Comparison of ENCODE assay signal across 10 cellular contexts in genomic region chr7:24595671-24596418, GRCh38. TPM values are rescaled to one million over a fixed set of nuclear protein-coding genes. Genes with fewer than 3 reads are reported as not detected.
DNase-seq lines count a peak whose midpoint lies in the region; ATAC-seq lines count a peak whose summit lies in the region.
"Had no signal": no experiment of that assay in that cellular context is flagged by ENCODE, and none has a peak within 500 bp of the region (broad histone marks: within the 10 kb centered on the region; RNA-seq: fewer than 3 reads in every experiment).

No MANE protein-coding gene starts in this region.

- no peak overlapping the region for H3K4me3 Mint-ChIP-seq in activated T-cell treated with anti-CD3 and anti-CD28 coated beads, Interleukin-2, amount 50 U/mL, for 4 hours
- no peak overlapping the region for H3K4me3 Mint-ChIP-seq in activated T-cell treated with anti-CD3 and anti-CD28 coated beads, Interleukin-2, amount 50 U/mL, for 24 hours
- no peak overlapping the region for H3K4me3 Mint-ChIP-seq in stimulated activated naive CD8-positive, alpha-beta T cell treated with anti-CD3 and anti-CD28 coated beads, Interleukin-15, amount 100 ng/mL, for 72 hours

- no peak overlapping the region for H3K4ac ChIP-seq in neuronal stem cell (ENCODE audit: low read length)

- H3K27ac Mint-ChIP-seq in activated T-cell treated with anti-CD3 and anti-CD28 coated beads, Interleukin-2, amount 50 U/mL, for 24 hours = no peak overlapping the region
- H3K27ac Mint-ChIP-seq in stimulated activated naive CD8-positive, alpha-beta T cell treated with anti-CD3 and anti-CD28 coated beads, Interleukin-15, amount 100 ng/mL, for 72 hours = no peak overlapping the region

- DNase-seq in activated T-cell treated with anti-CD3 and anti-CD28 coated beads, Interleukin-2, amount 50 U/mL, for 4 hours = no peak
- DNase-seq in activated T-cell treated with anti-CD3 and anti-CD28 coated beads, Interleukin-2, amount 50 U/mL, for 24 hours = no peak
- DNase-seq in stimulated activated naive CD8-positive, alpha-beta T cell treated with anti-CD3 and anti-CD28 coated beads, Interleukin-15, amount 100 ng/mL, for 72 hours = no peak
- DNase-seq in neuronal stem cell (ENCODE audit: low spot score) (no peak), putamen (ENCODE audit: low spot score) (no peak)
- no peak for DNase-seq in stimulated activated CD4-positive, alpha-beta T cell treated with anti-CD3 and anti-CD28 coated beads, Interleukin-15, amount 100 ng/mL, for 24 hours
- DNase-seq: NCI-H226, upper lobe of right lung had no signal

- no peaks in the 10 kb centered on the region for H3K4me1 ChIP-seq in neuronal stem cell (ENCODE audit: control insufficient read depth in 2 of 2, insufficient read depth in 1 of 2, low read depth in 1 of 2, low read length in 2 of 2)
- H3K4me1 ChIP-seq: upper lobe of right lung had no signal

- no peak overlapping the region for H2AK5ac ChIP-seq in neuronal stem cell (ENCODE audit: low read depth, low read length)

- no peak overlapping the region for H4K91ac ChIP-seq in neuronal stem cell (ENCODE audit: low read depth, low read length, poor library complexity)

- no CpG with 5 or more reads among the region's 7 CpGs for WGBS in neuronal stem cell (ENCODE audit: extremely low coverage in 2 of 2, insufficient read length in 2 of 2, insufficient replicate concordance in 1 of 2), 2 donors

- H3K27me3 ChIP-seq in neuronal stem cell (ENCODE audit: control insufficient read depth in 3 of 3, insufficient read depth in 3 of 3, low read depth in 1 of 3, low read length in 3 of 3) = no peaks in the 10 kb centered on the region
- H3K27me3 ChIP-seq: upper lobe of right lung had no signal

- ATAC-seq in activated T-cell treated with anti-CD3 and anti-CD28 coated beads, Interleukin-2, amount 50 U/mL, for 4 hours = peak; percentile 62 to 66
- peak; percentile 65 for ATAC-seq in HG02588 (IDR thresholded peaks at IDR 0.05; ENCODE audit: unreplicated experiment)
- ATAC-seq in HG03571 (IDR thresholded peaks at IDR 0.05; ENCODE audit: unreplicated experiment) = peak; percentile 62
- peak; percentile 78 for ATAC-seq in stimulated activated naive CD8-positive, alpha-beta T cell treated with anti-CD3 and anti-CD28 coated beads, Interleukin-15, amount 100 ng/mL, for 72 hours
- ATAC-seq: upper lobe of right lung had no signal

- peaks cover 3% of the 10 kb centered on the region for H3K4me1 Mint-ChIP-seq in activated T-cell treated with anti-CD3 and anti-CD28 coated beads, Interleukin-2, amount 50 U/mL, for 4 hours (ENCODE audit: low read depth)
- peaks cover 18% of the 10 kb centered on the region for H3K4me1 Mint-ChIP-seq in activated T-cell treated with anti-CD3 and anti-CD28 coated beads, Interleukin-2, amount 50 U/mL, for 24 hours (ENCODE audit: low read depth)
- peaks cover 8% of the 10 kb centered on the region for H3K4me1 Mint-ChIP-seq in stimulated activated naive CD8-positive, alpha-beta T cell treated with anti-CD3 and anti-CD28 coated beads, Interleukin-15, amount 100 ng/mL, for 72 hours

- H3K36me3 ChIP-seq in neuronal stem cell (replicated peaks in 1 of 2; ENCODE audit: control insufficient read depth in 2 of 2, insufficient read depth in 2 of 2, low read length in 2 of 2) = no peaks in the 10 kb centered on the region
- H3K36me3 ChIP-seq: upper lobe of right lung had no signal

- H2BK5ac ChIP-seq in neuronal stem cell (ENCODE audit: low read length) = no peak overlapping the region

- no peak overlapping the region for H2AFZ ChIP-seq in neuronal stem cell (ENCODE audit: low read length)

- no peak overlapping the region for H2BK15ac ChIP-seq in neuronal stem cell (ENCODE audit: low read length)

- H2BK12ac ChIP-seq in neuronal stem cell (ENCODE audit: low read length) = no peak overlapping the region

- H3K9ac ChIP-seq in neuronal stem cell (ENCODE audit: low read depth, low read length, poor library complexity) = no peak overlapping the region

- H3K23ac ChIP-seq in neuronal stem cell (ENCODE audit: low read depth, low read length, poor library complexity) = no peak overlapping the region

- no peak overlapping the region for H4K8ac ChIP-seq in neuronal stem cell (ENCODE audit: low read depth, low read length)

- H3K9me3 Mint-ChIP-seq in activated T-cell treated with anti-CD3 and anti-CD28 coated beads, Interleukin-2, amount 50 U/mL, for 4 hours = no peaks in the 10 kb centered on the region
- H3K9me3 Mint-ChIP-seq in activated T-cell treated with anti-CD3 and anti-CD28 coated beads, Interleukin-2, amount 50 U/mL, for 24 hours = no peaks in the 10 kb centered on the region
- no peaks in the 10 kb centered on the region for H3K9me3 Mint-ChIP-seq in stimulated activated naive CD8-positive, alpha-beta T cell treated with anti-CD3 and anti-CD28 coated beads, Interleukin-15, amount 100 ng/mL, for 72 hours

- no peak overlapping the region for H3K14ac ChIP-seq in neuronal stem cell (ENCODE audit: low read length)

- no peak overlapping the region for H3K4me3 ChIP-seq in neuronal stem cell (ENCODE audit: low read length in 2 of 2)
- H3K4me3 ChIP-seq: upper lobe of right lung had no signal

- H3K9me3 ChIP-seq in neuronal stem cell (replicated peaks in 1 of 2; ENCODE audit: control insufficient read depth in 2 of 2, insufficient read depth in 1 of 2, low read depth in 1 of 2, low read length in 2 of 2) = no peaks in the 10 kb centered on the region
- H3K9me3 ChIP-seq: upper lobe of right lung had no signal

- H3K27ac ChIP-seq in neuronal stem cell (replicated peaks; ENCODE audit: low read length) = no peak overlapping the region
- H3K27ac ChIP-seq: upper lobe of right lung had no signal

- no peaks in the 10 kb centered on the region for H3K36me3 Mint-ChIP-seq in activated T-cell treated with anti-CD3 and anti-CD28 coated beads, Interleukin-2, amount 50 U/mL, for 4 hours (ENCODE audit: insufficient read depth)
- H3K36me3 Mint-ChIP-seq in activated T-cell treated with anti-CD3 and anti-CD28 coated beads, Interleukin-2, amount 50 U/mL, for 24 hours (ENCODE audit: low read depth) = peaks cover 9% of the 10 kb centered on the region

- H3K18ac ChIP-seq in neuronal stem cell (ENCODE audit: low read length) = no peak overlapping the region

- H2BK120ac ChIP-seq in neuronal stem cell (ENCODE audit: low read depth, low read length) = no peak overlapping the region

- H3K79me1 ChIP-seq in neuronal stem cell (ENCODE audit: low read depth, low read length) = no peaks in the 10 kb centered on the region

- H3K27me3 Mint-ChIP-seq in activated T-cell treated with anti-CD3 and anti-CD28 coated beads, Interleukin-2, amount 50 U/mL, for 4 hours (ENCODE audit: low read depth) = no peaks in the 10 kb centered on the region
- no peaks in the 10 kb centered on the region for H3K27me3 Mint-ChIP-seq in activated T-cell treated with anti-CD3 and anti-CD28 coated beads, Interleukin-2, amount 50 U/mL, for 24 hours
- H3K27me3 Mint-ChIP-seq in stimulated activated naive CD8-positive, alpha-beta T cell treated with anti-CD3 and anti-CD28 coated beads, Interleukin-15, amount 100 ng/mL, for 72 hours = no peaks in the 10 kb centered on the region

- no peak overlapping the region for H3K4me2 ChIP-seq in neuronal stem cell (ENCODE audit: insufficient read depth, low read length, poor library complexity, severe bottlenecking)

RNA-seq across cellular contexts. Expression of gene PALS2, which starts 22.6 kb away (rescaled TPM):
- total RNA-seq in activated T-cell treated with anti-CD3 and anti-CD28 coated beads, Interleukin-2, amount 50 U/mL, for 4 hours = 10 to 100 TPM; 38.3 to 47.4 (median 46.4) TPM
- 12.1 TPM for polyA plus RNA-seq in neuronal stem cell (2013, experiment 1 of 2)
- 13.3 TPM for polyA plus RNA-seq in neuronal stem cell (2013, experiment 2 of 2)
